In the genomic region with DNA sequence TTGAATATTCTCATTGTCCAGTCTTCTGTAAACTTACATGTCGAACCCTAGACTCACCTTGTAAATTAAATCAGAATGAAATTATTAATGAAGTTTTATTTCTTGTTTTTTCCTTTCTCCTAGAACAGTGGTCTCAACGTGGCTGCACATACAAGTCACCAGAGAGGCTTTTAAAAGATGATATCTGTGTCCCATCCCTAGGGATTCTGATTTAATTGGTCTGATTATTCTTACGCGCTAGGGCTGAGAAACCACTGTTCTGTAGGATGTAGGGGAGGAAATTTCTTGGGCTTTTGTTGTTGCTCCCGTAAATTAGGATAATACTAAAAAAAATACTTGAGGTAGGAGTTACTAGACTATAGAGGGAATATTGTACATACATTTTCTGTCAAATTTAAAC, we compare ENCODE assay signal across 27 cellular contexts.
"Had no signal": no experiment of that assay in that cellular context is flagged by ENCODE, and none has a peak within 500 bp of the region (broad histone marks: within the 10 kb centered on the region; RNA-seq: fewer than 3 reads in every experiment).

No MANE protein-coding gene starts in this region.

- H3K9me3 ChIP-seq: colonic mucosa, gastrocnemius medialis, heart left ventricle, right lobe of liver, thoracic aorta, tibial nerve, upper lobe of left lung had no signal

- ATAC-seq: esophagus mucosa; left lobe of liver; right lobe of liver; stimulated activated naive B cell treated with anti-CD40 and anti-IgM and Interleukin-4, amounts not matched to agents 10 μg/mL and 1 μg/mL and 100 μg/mL, for 72 hours had no signal

- H3K4me2 ChIP-seq: hepatocyte had no signal

- H3K36me3 ChIP-seq: colonic mucosa, gastrocnemius medialis, thoracic aorta had no signal

- H3K4me3 Mint-ChIP-seq: dendritic cell treated with granulocyte-macrophage colony-stimulating factor and Interleukin-4, amounts not matched to agents 40 ng/mL and 50 ng/mL, for 4 days; endodermal cell; memory B cell; neural crest cell; stimulated activated naive B cell treated with anti-CD40 and anti-IgM and Interleukin-4, amounts not matched to agents 10 μg/mL and 1 μg/mL and 100 μg/mL, for 72 hours; stimulated activated naive CD8-positive, alpha-beta T cell treated with anti-CD3 and anti-CD28 coated beads, Interleukin-15, Interleukin-2, amounts not matched to agents 100 ng/mL and 50 ng/mL, for 24 hours had no signal

- H3K4me1 Mint-ChIP-seq: neural crest cell had no signal

- H3K27ac ChIP-seq: colonic mucosa, epithelial cell of prostate, heart left ventricle, hepatocyte, parathyroid adenoma, right lobe of liver, thoracic aorta, tibial nerve, upper lobe of left lung had no signal

- H3K27me3 Mint-ChIP-seq: dendritic cell treated with granulocyte-macrophage colony-stimulating factor and Interleukin-4, amounts not matched to agents 40 ng/mL and 50 ng/mL, for 4 days; memory B cell; naive B cell; progenitor cell of endocrine pancreas; stimulated activated naive B cell treated with anti-CD40 and anti-IgM and Interleukin-4, amounts not matched to agents 10 μg/mL and 1 μg/mL and 100 μg/mL, for 72 hours; stimulated activated naive CD8-positive, alpha-beta T cell treated with anti-CD3 and anti-CD28 coated beads, Interleukin-15, Interleukin-2, amounts not matched to agents 100 ng/mL and 50 ng/mL, for 24 hours had no signal

- H3K9ac ChIP-seq: parathyroid adenoma had no signal

- H3K27me3 ChIP-seq: colonic mucosa, gastrocnemius medialis, heart left ventricle, hepatocyte, right lobe of liver, tibial nerve, upper lobe of left lung had no signal

- H3K4me3 ChIP-seq: colonic mucosa, gastrocnemius medialis, heart left ventricle, hepatocyte, lung, right lobe of liver, thoracic aorta, tibial nerve, upper lobe of left lung had no signal

- DNase-seq: colonic mucosa; effector CD8-positive, alpha-beta T cell; endodermal cell; foreskin fibroblast; gastrocnemius medialis; heart left ventricle; kidney; naive B cell; right lobe of liver; small intestine; stimulated activated CD4-positive, alpha-beta T cell treated with anti-CD3 and anti-CD28 coated beads, Interleukin-15, amount 100 ng/mL, for 24 hours; stimulated activated CD4-positive, alpha-beta T cell treated with anti-CD3 and anti-CD28 coated beads, Interleukin-2, amount 100 ng/mL, for 48 hours; stimulated activated naive B cell treated with anti-CD40 and anti-IgM and Interleukin-4, amounts not matched to agents 10 μg/mL and 1 μg/mL and 100 μg/mL, for 72 hours; upper lobe of left lung had no signal

- H3K9me3 Mint-ChIP-seq: dendritic cell treated with granulocyte-macrophage colony-stimulating factor and Interleukin-4, amounts not matched to agents 40 ng/mL and 50 ng/mL, for 4 days had no signal

- H2AFZ ChIP-seq: hepatocyte, parathyroid adenoma had no signal

- H3K4me1 ChIP-seq: colonic mucosa, right lobe of liver had no signal

- H3K27ac Mint-ChIP-seq: dendritic cell treated with granulocyte-macrophage colony-stimulating factor and Interleukin-4, amounts not matched to agents 40 ng/mL and 50 ng/mL, for 4 days; memory B cell; stimulated activated naive B cell treated with anti-CD40 and anti-IgM and Interleukin-4, amounts not matched to agents 10 μg/mL and 1 μg/mL and 100 μg/mL, for 72 hours; stimulated activated naive CD8-positive, alpha-beta T cell treated with anti-CD3 and anti-CD28 coated beads, Interleukin-15, Interleukin-2, amounts not matched to agents 100 ng/mL and 50 ng/mL, for 24 hours had no signal
